Comparison of ENCODE assay signal across 9 cellular contexts in genomic region chr1:174815036-174815435, GRCh38.
DNase-seq lines count a peak whose midpoint lies in the region; ATAC-seq lines count a peak whose summit lies in the region.
"Had no signal": no experiment of that assay in that cellular context is flagged by ENCODE, and none has a peak within 500 bp of the region (broad histone marks: within the 10 kb centered on the region; RNA-seq: fewer than 3 reads in every experiment).

No MANE protein-coding gene starts in this region.

- no peaks in the 10 kb centered on the region for H3K9me3 Mint-ChIP-seq in central memory CD8-positive, alpha-beta T cell

- H3K9ac ChIP-seq in BLaER1 treated with 17β-estradiol and CSF1 and Interleukin-3, amounts not matched to agents 10 nM and 100 nM, result peak overlapping the region in 2 of 11 experiments; percentile 24 to 45; a peak in 2 of 22 replicates

- peaks cover 34% of the 10 kb centered on the region for H3K4me1 Mint-ChIP-seq in central memory CD8-positive, alpha-beta T cell

- H3K4me3 Mint-ChIP-seq in central memory CD8-positive, alpha-beta T cell, result no peak overlapping the region

- peaks cover 0 to 61% (median 38%) of the 10 kb centered on the region in 11 experiments; a peak in 14 of 22 replicates for H3K36me3 ChIP-seq in BLaER1 treated with 17β-estradiol and CSF1 and Interleukin-3, amounts not matched to agents 10 nM and 100 nM

- peak; percentile 10 for DNase-seq in HT-29 (ENCODE audit: low spot score)
- no peak for DNase-seq in central memory CD8-positive, alpha-beta T cell (ENCODE audit: low spot score in 2 of 2)
- DNase-seq in COR-L47 (lab: John Stamatoyannopoulos, UW), result no peak
- DNase-seq in amygdala (lab: John Stamatoyannopoulos, UW), result no peak
- DNase-seq: NCI-H1694 had no signal

- H3K4me2 ChIP-seq in BLaER1 treated with 17β-estradiol and CSF1 and Interleukin-3, amounts not matched to agents 10 nM and 100 nM, result peak overlapping the region; percentile 72 to 87 (median 81)

- peak overlapping the region in 1 of 10 experiments; percentile 30; a peak in 2 of 20 replicates for H3K4me3 ChIP-seq in BLaER1 treated with 17β-estradiol and CSF1 and Interleukin-3, amounts not matched to agents 10 nM and 100 nM

- ATAC-seq in GM18909 (IDR thresholded peaks at IDR 0.05; ENCODE audit: poor library complexity, unreplicated experiment) (peak; percentile 45), GM21528 (IDR thresholded peaks at IDR 0.05; ENCODE audit: low FRiP score, unreplicated experiment) (no peak), GM21526 (IDR thresholded peaks at IDR 0.05; ENCODE audit: low FRiP score, unreplicated experiment) (no peak)
- ATAC-seq in central memory CD8-positive, alpha-beta T cell (replicated peaks; ENCODE audit: extremely low read depth, poor library complexity, severe bottlenecking), result peak; percentile 60

- H3K27ac ChIP-seq in BLaER1 treated with 17β-estradiol and CSF1 and Interleukin-3, amounts not matched to agents 10 nM and 100 nM, result peak overlapping the region in 9 of 11 experiments; percentile 55 to 72 (median 65); a peak in 18 of 22 replicates

- H3K27me3 ChIP-seq in BLaER1 treated with 17β-estradiol and CSF1 and Interleukin-3, amounts not matched to agents 10 nM and 100 nM, result no peaks in the 10 kb centered on the region

- H3K36me3 Mint-ChIP-seq in central memory CD8-positive, alpha-beta T cell (ENCODE audit: insufficient read depth), result peaks cover 8% of the 10 kb centered on the region

- peaks cover 0 to 24% (median 8%) of the 10 kb centered on the region in 11 experiments; a peak in 8 of 22 replicates for H3K9me3 ChIP-seq in BLaER1 treated with 17β-estradiol and CSF1 and Interleukin-3, amounts not matched to agents 10 nM and 100 nM (replicated peaks in 1 of 11)

- H3K27ac Mint-ChIP-seq in central memory CD8-positive, alpha-beta T cell (ENCODE audit: low read depth), result no peak overlapping the region

- H3K4me1 ChIP-seq in BLaER1 treated with 17β-estradiol and CSF1 and Interleukin-3, amounts not matched to agents 10 nM and 100 nM, result peaks cover 29 to 56% (median 41%) of the 10 kb centered on the region in 10 experiments

- no peaks in the 10 kb centered on the region for H3K27me3 Mint-ChIP-seq in central memory CD8-positive, alpha-beta T cell

- H4K20me1 ChIP-seq in BLaER1 treated with 17β-estradiol and CSF1 and Interleukin-3, amounts not matched to agents 10 nM and 100 nM, result no peaks in the 10 kb centered on the region

Comparison
In these comparisons a context has a peak if more than half of its experiments do, and no peak if none do; other contexts are left out.
1. ATAC-seq: peak in GM18909 (single experiment) and central memory CD8-positive, alpha-beta T cell (single experiment); none in GM21528 (single experiment) and GM21526 (single experiment).